Comparison of ENCODE assay signal across 8 cellular contexts in the genomic region with DNA sequence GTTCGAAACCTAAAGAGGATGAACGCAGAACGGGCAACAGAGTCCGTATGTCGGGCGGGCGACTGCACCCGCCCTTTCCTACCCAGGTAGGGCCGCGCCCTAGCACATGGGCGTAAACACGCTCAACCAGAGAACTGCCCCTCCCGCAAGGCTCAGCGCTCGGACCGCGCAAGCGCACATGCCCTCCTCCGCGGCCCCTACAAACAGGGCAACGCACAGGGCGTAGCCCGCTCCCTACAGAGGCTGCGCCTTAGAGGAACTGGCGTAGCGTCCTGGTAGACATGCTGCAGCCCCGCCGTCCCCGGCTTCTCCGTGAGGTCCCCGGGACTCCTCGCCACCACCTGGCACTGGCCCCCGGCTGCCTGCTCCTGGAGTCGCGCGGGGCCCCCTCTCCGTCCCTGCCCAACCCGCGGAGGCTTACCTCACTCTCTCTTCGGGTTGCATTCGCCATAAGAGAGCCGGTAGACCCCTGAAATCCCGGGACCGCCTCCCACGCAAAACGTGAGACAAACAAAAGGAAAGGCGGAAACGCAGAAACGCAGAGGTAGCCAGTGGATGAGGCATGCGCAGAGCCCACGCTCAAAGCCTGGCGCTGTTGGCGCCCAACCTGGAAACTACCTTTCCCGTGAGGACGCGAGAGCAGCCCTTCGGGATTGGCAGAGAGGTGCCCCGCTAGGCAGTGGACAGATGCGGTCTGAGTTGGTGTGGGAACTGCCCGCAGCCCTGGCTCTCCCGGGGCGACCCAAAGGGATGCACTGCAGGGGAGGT. TPM values are rescaled to one million over a fixed set of nuclear protein-coding genes. Genes with fewer than 3 reads are reported as not detected.
DNase-seq lines count a peak whose midpoint lies in the region; ATAC-seq and TF ChIP-seq lines count a peak whose summit lies in the region.

A gene (minus strand): TSS at position 518 of the 768 bp plus-strand sequence. CDS start 1,642 bp downstream, outside the sequence.

- peak within 1 kb of the TSS; percentile 82 for H3K4me2 ChIP-seq in PC-9

- DNase-seq in DMS53 treated with DMSO at 0.1 percent for 48 hours (lab: John Stamatoyannopoulos, UW; ENCODE audit: unreplicated experiment) (peak; percentile 96), KBM-7 (peak; percentile 96), PC-9 (peak; percentile 93 to 98)
- DNase-seq in activated T-cell treated with anti-CD3 and anti-CD28 coated beads, Interleukin-2, amount 50 U/mL, for 1 hour: peak; percentile 93
- peak; percentile 95 for DNase-seq in stimulated activated CD8-positive, alpha-beta memory T cell treated with anti-CD3 and anti-CD28 coated beads, Interleukin-4, amount 100 ng/mL, for 48 hours

- no peaks in the 10 kb centered on the region for H3K9me3 ChIP-seq in PC-9 (ENCODE audit: insufficient read depth, low read depth)
- H3K9me3 ChIP-seq in esophagus (ENCODE audit: control insufficient read depth in 2 of 2, insufficient read depth in 1 of 2, low read depth in 1 of 2, low read length in 1 of 2): no peaks in the 10 kb centered on the region
- H3K9me3 ChIP-seq in mucosa of stomach (ENCODE audit: control insufficient read depth, low read length): no peaks in the 10 kb centered on the region

- H4K20me1 ChIP-seq in PC-9 (ENCODE audit: insufficient read depth): no peaks in the 10 kb centered on the region

- no peak for TF ChIP-seq CTCF in PC-9 (conservative IDR thresholded peaks at IDR 0.05)

- H3K4me1 ChIP-seq in PC-9 (replicated peaks; ENCODE audit: insufficient read depth): peaks cover 28% of the 10 kb centered on the region
- no peaks in the 10 kb centered on the region for H3K4me1 ChIP-seq in esophagus (ENCODE audit: control insufficient read depth in 2 of 2, insufficient read depth in 2 of 2, low read length in 1 of 2)
- peaks cover 16% of the 10 kb centered on the region for H3K4me1 ChIP-seq in mucosa of stomach (ENCODE audit: control insufficient read depth, insufficient read depth, low read length)

- H3K36me3 ChIP-seq in PC-9 (ENCODE audit: low read depth) (no peaks in the 10 kb centered on the region), esophagus (ENCODE audit: control insufficient read depth in 2 of 2, insufficient read depth in 2 of 2, low read length in 1 of 2) (no peaks in the 10 kb centered on the region), mucosa of stomach (ENCODE audit: control insufficient read depth, insufficient read depth, low read length) (no peaks in the 10 kb centered on the region)

- H3K4me3 ChIP-seq in PC-9 (peak within 1 kb of the TSS; percentile 68), esophagus (ENCODE audit: low read depth in 1 of 2, low read length in 2 of 2) (peak within 1 kb of the TSS; percentile 71 to 93), mucosa of stomach (ENCODE audit: low read length) (peak within 1 kb of the TSS; percentile 91)

- 0 to 1% methylated on average over 62 of the region's 62 CpGs for WGBS in esophagus, 2 donors

- peak within 1 kb of the TSS; percentile 86 for H2AFZ ChIP-seq in PC-9

- TSS peak; percentile 95 for BruUV-seq in PC-9 (replicated peaks; lab: Mats Ljungman, UMichigan)

- peak within 1 kb of the TSS; percentile 96 for H3K9ac ChIP-seq in mucosa of stomach (ENCODE audit: low read length)

- no peaks in the 10 kb centered on the region for H3K9me2 ChIP-seq in PC-9 (ENCODE audit: insufficient read depth)

- POLR2A ChIA-PET in PC-9 (lab: Charles Lee; ENCODE audit: unreplicated experiment): interaction anchor here (0.6 kb wide), 1 partner anchor 76 kb away, joined by 3 read pairs; no protein-coding TSS in a partner anchor

- H3K79me2 ChIP-seq in PC-9 (ENCODE audit: low read depth): peaks cover 14% of the 10 kb centered on the region; the same call in 1 of the 2 replicates

- H3K27me3 ChIP-seq in PC-9 (ENCODE audit: insufficient read depth, low read depth) (no peaks in the 10 kb centered on the region), esophagus (ENCODE audit: control insufficient read depth in 1 of 2, insufficient read depth in 2 of 2, low read length in 2 of 2) (no peaks in the 10 kb centered on the region), mucosa of stomach (ENCODE audit: control insufficient read depth, insufficient read depth, low read length) (no peaks in the 10 kb centered on the region)

- intact Hi-C loops in PC-9 (cut with micrococcal nuclease; ENCODE audit: unreplicated experiment): loop anchor here (1.0 to 5.0 kb wide), 4 partner anchors 53 to 271 kb away; a partner anchor contains a TSS

- in situ Hi-C loops in KBM-7 (cut with MboI; ENCODE audit: low pct_unique_long_range_greater_than_20kb, low sequenced_read_pairs): no loop called here

- CTCF ChIA-PET in PC-9 (lab: Charles Lee): no interaction called here

- ATAC-seq in GM21723 (IDR thresholded peaks at IDR 0.05; ENCODE audit: unreplicated experiment): peak; percentile 95

- no peaks in the 10 kb centered on the region for H3F3A ChIP-seq in PC-9 (ENCODE audit: insufficient read depth, low read depth)

- peak within 1 kb of the TSS; percentile 85 for H3K27ac ChIP-seq in PC-9
- H3K27ac ChIP-seq in esophagus (ENCODE audit: low read depth in 2 of 2, low read length in 1 of 2): peak within 1 kb of the TSS; percentile 99 to 100

RNA-seq across cellular contexts. Expression of the gene that starts here (rescaled TPM):
- total RNA-seq in PC-9 (2021): 26.5 and 28.4 TPM in 2 replicates
- 1 to 10 TPM; 6.0 to 7.9 TPM for polyA plus RNA-seq in esophagus

Comparison
In these comparisons a context has a peak if more than half of its experiments do, and no peak if none do; other contexts are left out.
1. Peak in every context shown above with its lines: DNase-seq, ATAC-seq, H3K4me3 ChIP-seq and H3K27ac ChIP-seq.